In the genomic region with DNA sequence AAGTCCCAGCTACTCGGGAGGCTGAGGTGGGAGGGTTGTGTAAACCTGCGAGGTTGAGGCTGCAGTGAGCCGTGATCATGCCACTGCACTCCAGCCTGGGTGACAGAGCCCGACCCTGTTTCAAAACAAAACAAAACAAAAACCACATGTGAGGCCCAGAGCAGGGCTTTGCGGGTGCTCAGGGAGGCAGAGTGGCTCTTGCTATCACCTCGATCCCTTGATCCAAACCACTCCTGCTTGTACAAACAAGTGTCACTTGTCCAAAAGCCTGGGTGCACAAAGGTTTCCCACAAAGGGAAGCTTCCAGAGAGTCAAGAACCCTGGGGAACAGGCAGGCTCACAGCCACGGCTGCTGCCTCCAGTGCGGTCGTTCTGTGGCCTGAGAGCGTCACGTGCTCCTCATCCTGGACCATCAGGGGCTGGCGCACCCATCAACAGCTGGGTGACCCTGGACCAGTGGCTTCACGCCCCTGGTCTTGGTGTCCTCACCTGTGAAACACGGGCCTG, we compare ENCODE assay signal across 8 cellular contexts.
DNase-seq lines count a peak whose midpoint lies in the region; ATAC-seq and TF ChIP-seq lines count a peak whose summit lies in the region.

No MANE protein-coding gene starts in this region.

- H3K27me3 ChIP-seq in Loucy (ENCODE audit: insufficient read depth, low read length, poor library complexity, severe bottlenecking), result no peaks in the 10 kb centered on the region

- H3F3A ChIP-seq in Loucy (ENCODE audit: low read depth), result no peaks in the 10 kb centered on the region

- H3K9ac ChIP-seq in Loucy (ENCODE audit: low read depth, low read length, poor library complexity, severe bottlenecking), result peak overlapping the region; percentile 68

- no peaks in the 10 kb centered on the region for H4K20me1 ChIP-seq in Loucy (ENCODE audit: insufficient read depth, low read length, poor library complexity, severe bottlenecking)

- ATAC-seq in GM19035 (IDR thresholded peaks at IDR 0.05; ENCODE audit: unreplicated experiment) (peak; percentile 50), left cardiac atrium (no peak), HG02852 (IDR thresholded peaks at IDR 0.05; ENCODE audit: unreplicated experiment) (no peak), HG02571 (IDR thresholded peaks at IDR 0.05; ENCODE audit: unreplicated experiment) (no peak)

- no peak overlapping the region for H2AFZ ChIP-seq in Loucy (ENCODE audit: low read length)

- H3K79me2 ChIP-seq in Loucy (ENCODE audit: insufficient read depth, low read length), result no peaks in the 10 kb centered on the region

- TF ChIP-seq CTCF in Loucy (conservative IDR thresholded peaks at IDR 0.05; ENCODE audit: low read length), result no peak

- H3K4me3 ChIP-seq in Loucy (ENCODE audit: low read length, poor library complexity, severe bottlenecking), result no peak overlapping the region

- H3K4me1 ChIP-seq in Loucy (ENCODE audit: insufficient read depth, low read length, poor library complexity, severe bottlenecking), result peaks cover 26% of the 10 kb centered on the region

- H3K9me3 ChIP-seq in Loucy (ENCODE audit: insufficient read depth, low read depth, low read length), result no peaks in the 10 kb centered on the region

- H3K9me2 ChIP-seq in Loucy (replicated peaks; ENCODE audit: low read depth, low read length), result no peaks in the 10 kb centered on the region

- no peaks in the 10 kb centered on the region for H3K36me3 ChIP-seq in Loucy (ENCODE audit: insufficient read depth, low read length)

- intact Hi-C loops in left cardiac atrium (cut with DNase I), result loop anchor here in 1 of 2 donors (5.0 kb wide), 1 partner anchor 41 kb away; no protein-coding TSS in a partner anchor

- peak overlapping the region; percentile 54 for H3K4me2 ChIP-seq in Loucy (ENCODE audit: low read depth, low read length, poor library complexity, severe bottlenecking)

- DNase-seq in activated T-cell treated with anti-CD3 and anti-CD28 coated beads for 48 hours (ENCODE audit: low read depth) (peak; percentile 37), left cardiac atrium (peak; percentile 54), OCI-M2 (lab: John Stamatoyannopoulos, UW; ENCODE audit: unreplicated experiment) (no peak)
- DNase-seq in stimulated activated CD4-positive, alpha-beta T cell treated with anti-CD3 and anti-CD28 coated beads, Interleukin-4, amount 100 ng/mL, for 1 hour, result peak; percentile 30
